In genomic region chr2:80863166-80863714, GRCh38 we compare ENCODE assay signal across 36 cellular contexts.
"Had no signal": no experiment of that assay in that cellular context is flagged by ENCODE, and none has a peak within 500 bp of the region (broad histone marks: within the 10 kb centered on the region; RNA-seq: fewer than 3 reads in every experiment).

No MANE protein-coding gene starts in this region.

- H3K27me3 Mint-ChIP-seq: activated CD4-positive, alpha-beta memory T cell treated with anti-CD3 and anti-CD28 coated beads, Interleukin-2, amount 10 ng/mL, durations not matched to agents 7 days and 5 days; activated CD8-positive, alpha-beta memory T cell treated with anti-CD3 and anti-CD28 coated beads, Interleukin-2, amount 10 ng/mL, durations not matched to agents 7 days and 5 days; activated naive CD8-positive, alpha-beta T cell treated with anti-CD3 and anti-CD28 coated beads for 36 hours; central memory CD8-positive, alpha-beta T cell had no signal

- H3K4me3 ChIP-seq: cardiac muscle cell, colonic mucosa, SJCRH30, SK-N-MC had no signal

- H3K36me3 Mint-ChIP-seq: activated CD8-positive, alpha-beta memory T cell treated with anti-CD3 and anti-CD28 coated beads, Interleukin-2, amount 10 ng/mL, durations not matched to agents 7 days and 5 days; activated naive CD8-positive, alpha-beta T cell treated with anti-CD3 and anti-CD28 coated beads for 36 hours had no signal

- H3K9me3 ChIP-seq: colonic mucosa, SJCRH30 had no signal

- DNase-seq: activated CD4-positive, alpha-beta memory T cell treated with anti-CD3 and anti-CD28 coated beads, Interleukin-2, amount 10 ng/mL, durations not matched to agents 7 days and 5 days; activated CD4-positive, alpha-beta T cell treated with anti-CD3 and anti-CD28 coated beads for 1 hour; activated CD4-positive, alpha-beta T cell treated with anti-CD3 and anti-CD28 coated beads for 48 hours; activated CD4-positive, CD25-positive, alpha-beta regulatory T cell; activated CD8-positive, alpha-beta memory T cell treated with anti-CD3 and anti-CD28 coated beads for 24 hours; activated CD8-positive, alpha-beta memory T cell treated with anti-CD3 and anti-CD28 coated beads, Interleukin-2, amount 10 ng/mL, durations not matched to agents 7 days and 5 days; activated CD8-positive, alpha-beta memory T cell treated with anti-CD3 and anti-CD28 coated beads, Interleukin-2, amount 50 U/mL, for 48 hours; activated effector memory CD4-positive, alpha-beta T cell treated with anti-CD3 and anti-CD28 coated beads, Interleukin-2, amount 50 U/mL, for 16 hours; activated naive CD4-positive, alpha-beta T cell; activated naive CD4-positive, alpha-beta T cell treated with anti-CD3 and anti-CD28 coated beads, Interleukin-2, amount 50 U/mL, for 16 hours; activated naive CD8-positive, alpha-beta T cell treated with anti-CD3 and anti-CD28 coated beads for 36 hours; activated T-cell treated with anti-CD3 and anti-CD28 coated beads, Interleukin-2, amount 50 U/mL, for 48 hours; amniotic stem cell; aorta; brain microvascular endothelial cell; colonic mucosa; Kasumi-1; MM.1S; MV-4-11; NCI-H1092 treated with DMSO at 0.1 percent for 48 hours; NCI-H1417; NCI-H187 treated with DMSO at 0.1 percent for 48 hours; NCI-H2081; NCI-H2171 treated with DMSO at 0.1 percent for 48 hours; NCI-H2227 treated with DMSO at 0.1 percent for 48 hours; NCI-H446 treated with DMSO at 0.1 percent for 48 hours; NCI-H526; NCI-H748 treated with DMSO at 0.1 percent for 48 hours; SHP77; SJCRH30; T1000; WERI-Rb-1 had no signal

- H3K27me3 ChIP-seq: brain microvascular endothelial cell, cardiac muscle cell, colonic mucosa, SJCRH30 had no signal

- ATAC-seq: activated CD8-positive, alpha-beta memory T cell treated with anti-CD3 and anti-CD28 coated beads, Interleukin-2, amount 10 ng/mL, durations not matched to agents 7 days and 5 days; Panc1 had no signal

- H3K27ac ChIP-seq: brain microvascular endothelial cell, cardiac muscle cell, colonic mucosa, SJCRH30, SK-N-MC, WERI-Rb-1 had no signal

- H3K4me1 ChIP-seq: colonic mucosa, SJCRH30 had no signal

- H3K27ac Mint-ChIP-seq: activated CD4-positive, alpha-beta memory T cell treated with anti-CD3 and anti-CD28 coated beads, Interleukin-2, amount 10 ng/mL, durations not matched to agents 7 days and 5 days; activated CD8-positive, alpha-beta memory T cell treated with anti-CD3 and anti-CD28 coated beads, Interleukin-2, amount 10 ng/mL, durations not matched to agents 7 days and 5 days; activated naive CD8-positive, alpha-beta T cell treated with anti-CD3 and anti-CD28 coated beads for 36 hours had no signal

- H3K9me3 Mint-ChIP-seq: activated naive CD8-positive, alpha-beta T cell treated with anti-CD3 and anti-CD28 coated beads for 36 hours had no signal

- H3K36me3 ChIP-seq: brain microvascular endothelial cell, cardiac muscle cell, colonic mucosa, SJCRH30, WERI-Rb-1 had no signal

- H3K4me3 Mint-ChIP-seq: activated CD4-positive, alpha-beta memory T cell treated with anti-CD3 and anti-CD28 coated beads, Interleukin-2, amount 10 ng/mL, durations not matched to agents 7 days and 5 days; activated CD8-positive, alpha-beta memory T cell treated with anti-CD3 and anti-CD28 coated beads, Interleukin-2, amount 10 ng/mL, durations not matched to agents 7 days and 5 days; activated naive CD8-positive, alpha-beta T cell treated with anti-CD3 and anti-CD28 coated beads for 36 hours; central memory CD8-positive, alpha-beta T cell had no signal

- H3K4me1 Mint-ChIP-seq: activated CD4-positive, alpha-beta memory T cell treated with anti-CD3 and anti-CD28 coated beads, Interleukin-2, amount 10 ng/mL, durations not matched to agents 7 days and 5 days; activated CD8-positive, alpha-beta memory T cell treated with anti-CD3 and anti-CD28 coated beads, Interleukin-2, amount 10 ng/mL, durations not matched to agents 7 days and 5 days; activated naive CD8-positive, alpha-beta T cell treated with anti-CD3 and anti-CD28 coated beads for 36 hours; central memory CD8-positive, alpha-beta T cell had no signal
